In genomic region chr10:5688587-5688986, GRCh38 we compare ENCODE assay signal across 17 cellular contexts.
"Had no signal": no experiment of that assay in that cellular context is flagged by ENCODE, and none has a peak within 500 bp of the region (broad histone marks: within the 10 kb centered on the region; RNA-seq: fewer than 3 reads in every experiment).

No MANE protein-coding gene starts in this region.

- ATAC-seq: activated CD4-positive, alpha-beta T cell treated with anti-CD3 and anti-CD28 coated beads for 36 hours; esophagus mucosa; gastroesophageal sphincter; heart left ventricle; left lung had no signal

- DNase-seq: activated CD4-positive, alpha-beta memory T cell treated with anti-CD3 and anti-CD28 coated beads for 36 hours; activated CD4-positive, alpha-beta T cell treated with anti-CD3 and anti-CD28 coated beads for 36 hours; activated naive CD4-positive, alpha-beta T cell treated with anti-CD3 and anti-CD28 coated beads for 36 hours; cortex of kidney; heart left ventricle; left lung; midbrain; nephron progenitor cell; occipital lobe; posterior cingulate gyrus; retina; stimulated activated naive CD4-positive, alpha-beta T cell; uterus had no signal

- H3K9me3 Mint-ChIP-seq: activated CD4-positive, alpha-beta memory T cell treated with anti-CD3 and anti-CD28 coated beads for 36 hours; activated naive CD4-positive, alpha-beta T cell treated with anti-CD3 and anti-CD28 coated beads for 36 hours had no signal

- H3K27me3 ChIP-seq: ascending aorta, gastroesophageal sphincter, heart left ventricle, left lung, tibial nerve, uterus had no signal

- H3K27ac Mint-ChIP-seq: activated naive CD4-positive, alpha-beta T cell treated with anti-CD3 and anti-CD28 coated beads for 36 hours; nephron progenitor cell had no signal

- H3K4me3 ChIP-seq: ascending aorta, gastroesophageal sphincter, heart left ventricle, left lung, tibial nerve, uterus had no signal

- H3K4me3 Mint-ChIP-seq: activated CD4-positive, alpha-beta memory T cell treated with anti-CD3 and anti-CD28 coated beads for 36 hours; activated CD4-positive, alpha-beta T cell treated with anti-CD3 and anti-CD28 coated beads for 36 hours; activated naive CD4-positive, alpha-beta T cell treated with anti-CD3 and anti-CD28 coated beads for 36 hours; nephron progenitor cell had no signal

- H3K36me3 ChIP-seq: ascending aorta, gastroesophageal sphincter, left lung, tibial nerve, uterus had no signal

- H3K27me3 Mint-ChIP-seq: activated CD4-positive, alpha-beta memory T cell treated with anti-CD3 and anti-CD28 coated beads for 36 hours; activated CD4-positive, alpha-beta T cell treated with anti-CD3 and anti-CD28 coated beads for 36 hours had no signal

- H3K9me3 ChIP-seq: ascending aorta, gastroesophageal sphincter, heart left ventricle, left lung, tibial nerve, uterus had no signal
